Comparison of ENCODE assay signal across 10 cellular contexts in the genomic region with DNA sequence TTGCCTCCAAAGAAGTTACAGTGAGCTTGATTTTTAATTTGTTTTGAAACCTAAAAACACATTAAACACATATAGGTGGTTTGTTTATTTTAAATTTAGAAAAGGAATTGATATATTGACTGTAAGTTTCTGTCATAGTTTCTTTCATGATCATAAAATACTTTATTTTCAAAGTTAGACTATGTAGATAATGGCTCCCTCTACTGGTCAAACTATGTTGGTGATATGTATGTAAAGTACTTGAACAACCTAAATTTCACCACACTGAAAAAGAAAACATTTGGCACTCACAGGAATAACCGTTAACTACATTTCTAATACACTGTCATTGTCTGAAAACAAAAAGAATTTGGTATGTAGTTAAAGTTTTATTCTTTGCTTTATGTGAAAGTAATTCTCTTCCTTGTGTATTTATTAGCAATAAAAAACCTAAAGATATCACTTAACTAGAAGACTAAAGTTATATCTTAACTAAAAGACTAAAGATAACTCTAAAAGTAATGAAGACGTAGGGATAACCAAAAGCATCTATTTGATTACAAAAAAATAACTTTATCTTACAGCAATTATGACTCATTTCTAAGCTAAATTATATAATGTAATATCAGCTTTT.
DNase-seq lines count a peak whose midpoint lies in the region; ATAC-seq and TF ChIP-seq lines count a peak whose summit lies in the region.
"Had no signal": no experiment of that assay in that cellular context is flagged by ENCODE, and none has a peak within 500 bp of the region (broad histone marks: within the 10 kb centered on the region; RNA-seq: fewer than 3 reads in every experiment).

No MANE protein-coding gene starts in this region.

- H3K27me3 ChIP-seq in foreskin keratinocyte: no peaks in the 10 kb centered on the region
- no peaks in the 10 kb centered on the region for H3K27me3 ChIP-seq in tibial nerve

- no peak for DNase-seq in AG09319 (ENCODE audit: extremely low read depth, low read depth)
- peak; percentile 72 for DNase-seq in SK-N-MC (ENCODE audit: low read depth, low spot score)
- peak in 1 of 2 donors; percentile 26 for DNase-seq in foreskin keratinocyte
- no peak for DNase-seq in tibial nerve (ENCODE audit: low spot score in 2 of 2)
- DNase-seq in activated T-cell treated with anti-CD3 and anti-CD28 coated beads for 4 hours: no peak

- ATAC-seq in GM18909 (IDR thresholded peaks at IDR 0.05; ENCODE audit: poor library complexity, unreplicated experiment) (peak; percentile 51), foreskin keratinocyte (peak; percentile 50), HG03439 (IDR thresholded peaks at IDR 0.05; ENCODE audit: unreplicated experiment) (no peak)

- WGBS in tibial nerve, 2 donors: 20 to 23% methylated on average over 2 of the region's 2 CpGs

- H3K9me3 ChIP-seq in SK-N-MC (ENCODE audit: low read depth, low read length): no peaks in the 10 kb centered on the region
- no peaks in the 10 kb centered on the region for H3K9me3 ChIP-seq in tibial nerve
- H3K9me3 ChIP-seq: HAP-1 had no signal

- H3K27ac ChIP-seq in SK-N-MC (no peak overlapping the region), foreskin keratinocyte (no peak overlapping the region), tibial nerve (no peak overlapping the region)
- H3K27ac ChIP-seq: epithelial cell of prostate had no signal

- H3K4me1 ChIP-seq in foreskin keratinocyte (no peaks in the 10 kb centered on the region), tibial nerve (no peaks in the 10 kb centered on the region)

- H3K4me3 ChIP-seq in SK-N-MC (no peak overlapping the region), tibial nerve (no peak overlapping the region)
- H3K4me3 ChIP-seq: HAP-1 had no signal

- peak overlapping the region; percentile 28 for H3K9ac ChIP-seq in SK-N-MC (ENCODE audit: insufficient read length)

- H3K36me3 ChIP-seq in SK-N-MC (ENCODE audit: insufficient read depth, low read length) (no peaks in the 10 kb centered on the region), tibial nerve (no peaks in the 10 kb centered on the region)
- H3K36me3 ChIP-seq: HAP-1 had no signal

- TF ChIP-seq CTCF in AG09319 (IDR thresholded peaks at IDR 0.05; ENCODE audit: low read depth, low read length) (peak; percentile 57), LNCAP (IDR thresholded peaks at IDR 0.05) (peak; percentile 75), foreskin keratinocyte (conservative IDR thresholded peaks at IDR 0.05) (peak; percentile 70), tibial nerve (IDR thresholded peaks at IDR 0.05) (peak in 4 of 5 experiments; percentile 23 to 60 (median 42))

- no peak for TF ChIP-seq EP300 in tibial nerve (IDR thresholded peaks at IDR 0.05)

- no peak for TF ChIP-seq POLR2A in tibial nerve (IDR thresholded peaks at IDR 0.05)
